In genomic region chr16:30355954-30356308, GRCh38 we compare ENCODE assay signal across 8 cellular contexts. TPM values are rescaled to one million over a fixed set of nuclear protein-coding genes. Genes with fewer than 3 reads are reported as not detected.
DNase-seq lines count a peak whose midpoint lies in the region; ATAC-seq and TF ChIP-seq lines count a peak whose summit lies in the region.

No MANE protein-coding gene starts in this region.

- H3K4me1 ChIP-seq in HUES6 (ENCODE audit: control insufficient read depth, insufficient read depth, low read length) (peaks cover 12% of the 10 kb centered on the region), muscle layer of duodenum (ENCODE audit: control insufficient read depth in 1 of 2, insufficient read depth in 2 of 2, low read length in 2 of 2) (peaks cover 10 to 55% of the 10 kb centered on the region in 2 donors)

- H3K36me3 ChIP-seq in HUES6 (ENCODE audit: control insufficient read depth, insufficient read depth, low read length) (peaks cover 56% of the 10 kb centered on the region), muscle layer of duodenum (ENCODE audit: control insufficient read depth in 1 of 2, insufficient read depth in 2 of 2, low read length in 2 of 2) (peaks cover 26 to 70% of the 10 kb centered on the region in 2 donors)

- POLR2A ChIA-PET in AG04450 (lab: Yijun Ruan, JAX) = interaction anchor here (0.7 to 2.0 kb wide), 4 partner anchors 15 to 303 kb away, joined by 3 to 9 read pairs (median 4); partner anchors contain the start of genes TBC1D10B and ZNF771

- peak overlapping the region; percentile 98 for H3K9ac ChIP-seq in HUES6 (ENCODE audit: low read length)

- no peak for ATAC-seq in GM18870 (IDR thresholded peaks at IDR 0.05; ENCODE audit: unreplicated experiment)

- DNase-seq in AG04450 (ENCODE audit: low read depth, low spot score) (no peak), cardiac fibroblast (ENCODE audit: low read depth in 2 of 2) (no peak), SK-N-DZ (ENCODE audit: low spot score) (no peak), NCI-H146 treated with DMSO at 0.1 percent for 48 hours (lab: John Stamatoyannopoulos, UW; ENCODE audit: unreplicated experiment) (no peak), NCI-H510A treated with DMSO at 0.1 percent for 48 hours (lab: John Stamatoyannopoulos, UW) (no peak)

- CTCF ChIA-PET in AG04450 (lab: Charles Lee) = no interaction called here

- peak overlapping the region; percentile 100 for H3K27ac ChIP-seq in AG04450 (ENCODE audit: low read depth, low read length)
- H3K27ac ChIP-seq in HUES6 (ENCODE audit: low read depth, low read length) = peak overlapping the region; percentile 95
- peak overlapping the region; percentile 99 for H3K27ac ChIP-seq in muscle layer of duodenum (ENCODE audit: low read length)

- no peaks in the 10 kb centered on the region; the same call in 1 of the 2 replicates for H3K9me3 ChIP-seq in AG04450 (ENCODE audit: control insufficient read depth, insufficient read depth, low read length)
- H3K9me3 ChIP-seq in HUES6 (ENCODE audit: control insufficient read depth, insufficient read depth, low read depth, low read length) = no peaks in the 10 kb centered on the region
- H3K9me3 ChIP-seq in muscle layer of duodenum (ENCODE audit: control insufficient read depth in 1 of 2, low read length in 2 of 2) = no peaks in the 10 kb centered on the region

- TF ChIP-seq CTCF in AG04450 (IDR thresholded peaks at IDR 0.05; ENCODE audit: low read depth, low read length) (no peak), cardiac fibroblast (IDR thresholded peaks at IDR 0.05; ENCODE audit: low read depth, low read length) (no peak)

- H3K4me3 ChIP-seq in AG04450 (ENCODE audit: low read depth, low read length) (peak overlapping the region; percentile 70), HUES6 (ENCODE audit: low read depth, low read length) (peak overlapping the region; percentile 98), cardiac fibroblast (replicated peaks in 1 of 2; ENCODE audit: low read depth in 2 of 2, low read length in 2 of 2) (peak overlapping the region; percentile 95 to 96), muscle layer of duodenum (ENCODE audit: low read depth in 1 of 2, low read length in 2 of 2) (peak overlapping the region; percentile 87 to 97)

- H3K27me3 ChIP-seq in AG04450 (ENCODE audit: control insufficient read depth, insufficient read depth, low read length) = no peaks in the 10 kb centered on the region
- H3K27me3 ChIP-seq in HUES6 (ENCODE audit: control insufficient read depth, insufficient read depth, low read length) = no peaks in the 10 kb centered on the region
- no peaks in the 10 kb centered on the region for H3K27me3 ChIP-seq in muscle layer of duodenum (ENCODE audit: low read depth, low read length)

RNA-seq across cellular contexts. Expression of gene CD2BP2, which starts 0.8 kb away (rescaled TPM):
- polyA plus RNA-seq in AG04450 (2011; rRNA removed) = 48.9 and 49.5 TPM in 2 replicates
- 26.9 and 36.6 TPM in 2 replicates for polyA minus RNA-seq in AG04450 (2011; rRNA and poly(A)+ RNA removed)
- polyA plus RNA-seq in SK-N-DZ (2014; cell fraction: cytosol; rRNA removed) = 91.0 and 98.3 TPM in 2 replicates
- 139 and 142 TPM in 2 replicates for polyA plus RNA-seq in SK-N-DZ (2014; cell fraction: nucleus; rRNA removed)

RNA-seq across cellular contexts. Expression of gene TBC1D10B, which starts 14.4 kb away (rescaled TPM):
- polyA plus RNA-seq in AG04450 (2011; rRNA removed) = 12.0 and 14.8 TPM in 2 replicates
- 16.8 and 18.3 TPM in 2 replicates for polyA minus RNA-seq in AG04450 (2011; rRNA and poly(A)+ RNA removed)
- polyA plus RNA-seq in SK-N-DZ (2014; cell fraction: cytosol; rRNA removed) = 32.4 and 36.4 TPM in 2 replicates
- 22.7 and 35.0 TPM in 2 replicates for polyA plus RNA-seq in SK-N-DZ (2014; cell fraction: nucleus; rRNA removed)

RNA-seq across cellular contexts. Expression of gene MYL11, which starts 18.7 kb away (rescaled TPM):
- polyA plus RNA-seq in AG04450 (2011; rRNA removed) = 0.55 TPM in 1 of 2 replicates, not detected in the other
- polyA minus RNA-seq in AG04450 (2011; rRNA and poly(A)+ RNA removed) = not detected in 2 replicates
- polyA plus RNA-seq in SK-N-DZ (2014; cell fraction: cytosol; rRNA removed) = not detected in 2 replicates
- 1.5 TPM in 1 of 2 replicates, not detected in the other for polyA plus RNA-seq in SK-N-DZ (2014; cell fraction: nucleus; rRNA removed)

RNA-seq across cellular contexts. Expression of gene SEPTIN1, which starts 26.4 kb away (rescaled TPM):
- not detected in 2 replicates for polyA plus RNA-seq in AG04450 (2011; rRNA removed)
- polyA minus RNA-seq in AG04450 (2011; rRNA and poly(A)+ RNA removed) = 0.51 TPM in 1 of 2 replicates, not detected in the other
- 2.5 TPM in 1 of 2 replicates, not detected in the other for polyA plus RNA-seq in SK-N-DZ (2014; cell fraction: cytosol; rRNA removed)
- polyA plus RNA-seq in SK-N-DZ (2014; cell fraction: nucleus; rRNA removed) = 0.23 and 0.26 TPM in 2 replicates

RNA-seq across cellular contexts. Expression of gene ZNF48, which starts 39.3 kb away (rescaled TPM):
- 4.3 and 5.3 TPM in 2 replicates for polyA plus RNA-seq in AG04450 (2011; rRNA removed)
- polyA minus RNA-seq in AG04450 (2011; rRNA and poly(A)+ RNA removed) = 5.9 and 6.6 TPM in 2 replicates
- polyA plus RNA-seq in SK-N-DZ (2014; cell fraction: cytosol; rRNA removed) = 35.7 and 36.2 TPM in 2 replicates
- polyA plus RNA-seq in SK-N-DZ (2014; cell fraction: nucleus; rRNA removed) = 28.7 and 38.1 TPM in 2 replicates
